ENCODE assay signal across 18 cellular contexts in the genomic region with DNA sequence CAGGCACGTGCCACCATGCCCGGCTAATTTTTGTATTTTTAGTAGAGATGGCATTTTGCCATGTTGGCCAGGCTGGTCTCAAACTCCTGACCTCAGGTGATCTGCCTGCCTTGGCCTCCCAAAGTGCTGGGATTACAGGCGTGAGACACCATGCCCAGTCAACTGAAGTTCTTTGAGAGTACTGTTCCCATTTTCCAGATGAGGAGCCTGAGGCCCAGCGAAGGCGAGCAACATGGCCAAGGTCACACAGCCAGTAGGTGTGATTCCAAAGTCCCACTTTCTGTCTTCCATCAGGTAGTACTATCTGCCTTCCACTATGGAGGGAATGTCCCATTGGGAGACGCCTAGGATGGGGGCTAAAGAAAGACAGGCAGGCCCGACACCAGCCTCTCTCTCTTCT. TPM values are rescaled to one million over a fixed set of nuclear protein-coding genes. Genes with fewer than 3 reads are reported as not detected.
"Had no signal": no experiment of that assay in that cellular context is flagged by ENCODE, and none has a peak within 500 bp of the region (broad histone marks: within the 10 kb centered on the region; RNA-seq: fewer than 3 reads in every experiment).

No MANE protein-coding gene starts in this region.

RNA-seq across cellular contexts. Expression of a gene that starts 43.5 kb away (rescaled TPM):
- total RNA-seq: dermis blood vessel endothelial cell, glomerular endothelial cell, myocyte had no signal

RNA-seq across cellular contexts. Expression of a gene that starts 49.2 kb away (rescaled TPM):
- total RNA-seq: dermis blood vessel endothelial cell, esophagus mucosa, esophagus squamous epithelium, gastrocnemius medialis, glomerular endothelial cell, heart right ventricle, kidney epithelial cell, left cardiac atrium, left lung, left ventricle myocardium superior, lower leg skin, lower lobe of right lung, lung microvascular endothelial cell, mesenteric fat pad, mesothelial cell of epicardium, mucosa of descending colon, myocyte had no signal
- polyA plus RNA-seq: heart right ventricle, keratinocyte had no signal
